9 cellular contexts compared by ENCODE assay signal in genomic region chr10:11553773-11554381, GRCh38. TPM values are rescaled to one million over a fixed set of nuclear protein-coding genes. Genes with fewer than 3 reads are reported as not detected.
DNase-seq lines count a peak whose midpoint lies in the region; ATAC-seq and TF ChIP-seq lines count a peak whose summit lies in the region.
"Had no signal": no experiment of that assay in that cellular context is flagged by ENCODE, and none has a peak within 500 bp of the region (broad histone marks: within the 10 kb centered on the region; RNA-seq: fewer than 3 reads in every experiment).

No MANE protein-coding gene starts in this region.

- no peak for TF ChIP-seq POLR2A in vagina (IDR thresholded peaks at IDR 0.05)

- no peaks in the 10 kb centered on the region for H3K27me3 ChIP-seq in vagina
- H3K27me3 ChIP-seq: heart left ventricle, tibial artery had no signal

- H3K4me1 Mint-ChIP-seq in memory B cell: peaks cover 69% of the 10 kb centered on the region

- no peak overlapping the region for H3K4me3 ChIP-seq in vagina
- H3K4me3 ChIP-seq: heart left ventricle, tibial artery had no signal

- H3K27ac Mint-ChIP-seq in memory B cell: peak overlapping the region; percentile 84

- H3K4me3 Mint-ChIP-seq in memory B cell: peak overlapping the region; percentile 74

- H3K27ac ChIP-seq in vagina: no peak overlapping the region
- H3K27ac ChIP-seq: tibial artery had no signal

- DNase-seq in memory B cell (ENCODE audit: low spot score in 2 of 2) (peak in 1 of 2 donors; percentile 40), NCI-H2171 (lab: John Stamatoyannopoulos, UW) (no peak), hypothalamus (lab: John Stamatoyannopoulos, UW) (no peak), vagina (ENCODE audit: extremely low spot score in 2 of 2) (no peak)
- DNase-seq: heart left ventricle, tibial artery had no signal

- no peak for TF ChIP-seq CTCF in vagina (IDR thresholded peaks at IDR 0.05)

- intact Hi-C loops in vagina (cut with DNase I): no loop called here

- no peaks in the 10 kb centered on the region for H3K36me3 ChIP-seq in vagina
- H3K36me3 ChIP-seq: heart left ventricle, tibial artery had no signal

- peaks cover 14% of the 10 kb centered on the region for H3K4me1 ChIP-seq in vagina

- ATAC-seq in GM18867 (IDR thresholded peaks at IDR 0.05; ENCODE audit: unreplicated experiment) (peak; percentile 87), GM21576 (IDR thresholded peaks at IDR 0.05; ENCODE audit: unreplicated experiment) (peak; percentile 86), HG03457 (IDR thresholded peaks at IDR 0.05; ENCODE audit: unreplicated experiment) (peak; percentile 75), memory B cell (ENCODE audit: low read depth) (peak; percentile 88)
- ATAC-seq: heart left ventricle had no signal

- H3K9me3 ChIP-seq in vagina: no peaks in the 10 kb centered on the region
- H3K9me3 ChIP-seq: tibial artery had no signal

- H3K36me3 Mint-ChIP-seq in memory B cell: peaks cover 11% of the 10 kb centered on the region

- H3K27me3 Mint-ChIP-seq in memory B cell: no peaks in the 10 kb centered on the region

- peaks cover 3% of the 10 kb centered on the region for H3K9me3 Mint-ChIP-seq in memory B cell

RNA-seq across cellular contexts. Expression of gene USP6NL, which starts 57.6 kb away (rescaled TPM):
- 23.3 TPM for total RNA-seq in vagina
